In the genomic region with DNA sequence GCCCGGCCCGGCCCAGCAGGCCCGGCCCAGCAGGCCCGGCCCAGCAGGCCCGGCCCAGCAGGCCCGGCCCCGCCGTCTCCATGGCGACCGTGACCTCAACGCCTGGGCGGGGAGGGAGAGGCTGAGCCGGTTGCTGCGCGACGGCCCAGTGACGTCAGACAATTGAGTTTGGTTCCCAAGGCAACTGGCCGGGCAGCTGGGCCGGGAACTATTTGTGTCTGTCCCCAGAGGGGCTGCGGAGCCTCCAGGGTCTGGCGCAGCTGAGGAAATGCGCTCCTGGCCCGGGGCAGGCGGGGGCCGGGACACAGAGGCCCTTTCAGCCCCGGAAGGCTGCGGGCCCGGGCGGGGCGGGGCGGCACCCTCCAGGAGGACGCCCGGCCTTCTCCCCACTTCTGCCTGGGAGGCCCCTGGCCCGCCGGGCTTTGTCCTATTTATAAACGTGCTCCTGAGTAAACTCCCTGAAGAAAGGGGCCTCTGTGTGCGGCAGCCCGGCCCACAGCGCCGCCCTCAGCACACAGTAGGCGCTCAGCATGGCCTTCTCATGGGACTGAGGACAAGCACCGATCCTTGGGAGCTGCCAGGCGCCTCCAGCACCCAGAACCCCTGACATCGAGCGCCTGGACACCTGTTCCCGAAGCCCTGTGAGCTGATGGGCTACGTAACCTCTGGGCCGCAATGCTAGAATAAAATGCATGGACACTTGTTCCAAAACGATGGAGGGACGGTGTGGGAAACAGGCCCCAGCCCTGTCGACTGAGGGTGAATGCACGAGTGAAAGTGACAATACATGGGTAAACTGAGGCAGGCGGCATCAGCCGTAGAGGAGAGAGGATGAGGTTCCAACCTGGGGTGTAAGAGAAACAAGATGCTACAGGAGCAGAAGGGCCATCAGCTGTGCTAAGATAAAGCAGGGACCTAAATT, we compare ENCODE assay signal across 8 cellular contexts. TPM values are rescaled to one million over a fixed set of nuclear protein-coding genes. Genes with fewer than 3 reads are reported as not detected.
DNase-seq lines count a peak whose midpoint lies in the region; ATAC-seq, FAIRE-seq and TF ChIP-seq lines count a peak whose summit lies in the region.

No MANE protein-coding gene starts in this region.

- H3K27me3 Mint-ChIP-seq in T-helper 17 cell: no peaks in the 10 kb centered on the region

- peak; percentile 11 to 44 for TF ChIP-seq CTCF in right atrium auricular region (IDR thresholded peaks at IDR 0.05)

- H3K27ac ChIP-seq in angular gyrus (ENCODE audit: low read depth, low read length) (peak overlapping the region; percentile 100), right atrium auricular region (peak overlapping the region; percentile 96 to 100)

- H3K36me3 Mint-ChIP-seq in T-helper 17 cell (ENCODE audit: low read depth): no peaks in the 10 kb centered on the region

- H3K4me3 ChIP-seq in right atrium auricular region: peak overlapping the region; percentile 52 to 62

- H3K9me3 ChIP-seq in T-helper 17 cell (ENCODE audit: control insufficient read depth, low read length, poor library complexity, severe bottlenecking) (no peaks in the 10 kb centered on the region), right atrium auricular region (no peaks in the 10 kb centered on the region)

- H3K36me3 ChIP-seq in right atrium auricular region: no peaks in the 10 kb centered on the region

- peak overlapping the region; percentile 83 for H3K4me3 Mint-ChIP-seq in T-helper 17 cell

- no peak for TF ChIP-seq POLR2A in GM12891 (IDR thresholded peaks at IDR 0.05; ENCODE audit: low read depth, low read length)

- DNase-seq in GM12891 (ENCODE audit: insufficient read length, low spot score): peak; percentile 98
- DNase-seq in NCI-H146 (lab: John Stamatoyannopoulos, UW): peak; percentile 96
- peak; percentile 92 to 99 (median 96) for DNase-seq in T-helper 17 cell
- DNase-seq in right atrium auricular region (ENCODE audit: low spot score): peak; percentile 100
- peak; percentile 93 for DNase-seq in pulmonary artery endothelial cell (ENCODE audit: low read depth, low spot score)
- peak; percentile 97 for DNase-seq in urothelium cell line (ENCODE audit: low spot score)

- H3K27me3 ChIP-seq in right atrium auricular region: no peaks in the 10 kb centered on the region

- peaks cover 0 to 37% of the 10 kb centered on the region in 2 donors for H3K4me1 ChIP-seq in right atrium auricular region

- H3K4me1 Mint-ChIP-seq in T-helper 17 cell: peaks cover 9% of the 10 kb centered on the region

- H3K27ac Mint-ChIP-seq in T-helper 17 cell: peak overlapping the region; percentile 95

- FAIRE-seq in GM12891 (lab: Jason Lieb, UNC) (peak; percentile 99), urothelium cell line (lab: Jason Lieb, UNC) (peak; percentile 93)

- peak; percentile 86 for ATAC-seq in HG02798 (IDR thresholded peaks at IDR 0.05; ENCODE audit: poor library complexity, unreplicated experiment)
- ATAC-seq in T-helper 17 cell: peak; percentile 87

TF ChIP-seq in GM12891, 5 proteins besides CTCF, POLR2A, EP300 and RAD21:
- TF ChIP-seq POU2F2 (IDR thresholded peaks at IDR 0.05; ENCODE audit: low read depth, low read length) (0 out of 2 replicates have a peak, but pooled peaks have one; percentile 9), SPI1 (IDR thresholded peaks at IDR 0.05; ENCODE audit: low read depth, low read length) (no peak)

RNA-seq across cellular contexts. Expression of a gene that starts 12.3 kb away (rescaled TPM):
- polyA plus RNA-seq in GM12891 (2012; ENCODE audit: low read depth, missing spikeins): not detected
- total RNA-seq in T-helper 17 cell (not detected), right atrium auricular region (not detected), pulmonary artery endothelial cell (not detected in 2 replicates)

Comparison
In these comparisons a context has a peak if more than half of its experiments do, and no peak if none do; other contexts are left out.
1. Peak in every context shown above with its lines: DNase-seq, ATAC-seq, H3K4me3 ChIP-seq and H3K27ac ChIP-seq.